36 cellular contexts compared by ENCODE assay signal in genomic region chr4:10344824-10345223, GRCh38.
"Had no signal": no experiment of that assay in that cellular context is flagged by ENCODE, and none has a peak within 500 bp of the region (broad histone marks: within the 10 kb centered on the region; RNA-seq: fewer than 3 reads in every experiment).

No MANE protein-coding gene starts in this region.

- H3K9me3 Mint-ChIP-seq: activated B cell treated with CpG ODN at 0.5 μM for 24 hours; activated naive CD4-positive, alpha-beta T cell treated with anti-CD3 and anti-CD28 coated beads for 36 hours; activated naive CD4-positive, alpha-beta T cell treated with anti-CD3 and anti-CD28 coated beads, Interleukin-2, amount 50 U/mL, for 24 hours; activated naive CD8-positive, alpha-beta T cell treated with anti-CD3 and anti-CD28 coated beads for 36 hours; activated naive CD8-positive, alpha-beta T cell treated with anti-CD3 and anti-CD28 coated beads, Interleukin-2, amount 50 U/mL, for 24 hours; activated T-helper 1 cell treated with anti-CD3 and anti-CD28 coated beads, Interleukin-12 subunit alpha, Interleukin-12 subunit beta, Interleukin-2, Interleukin-4 antibody, amounts not matched to agents 30 ng/mL and 10 ng/mL and 1 ng/mL, durations not matched to agents 14 hours and 24 hours and 36 hours; activated T-helper 2 cell treated with anti-CD3 and anti-CD28 coated beads, Interferon-gamma antibody, Interleukin-2, Interleukin-4, amounts not matched to agents 10 μg/mL and 5 μg/mL and 100 μg/mL, durations not matched to agents 14 hours and 24 hours and 36 hours; T-helper 2 cell treated with Interferon-gamma antibody and Interleukin-4, amounts not matched to agents 5 μg/mL and 100 μg/mL, for 36 hours had no signal

- H3K36me3 Mint-ChIP-seq: activated CD8-positive, alpha-beta memory T cell treated with anti-CD3 and anti-CD28 coated beads, Interleukin-2, amount 10 ng/mL, durations not matched to agents 7 days and 5 days; activated naive CD4-positive, alpha-beta T cell treated with anti-CD3 and anti-CD28 coated beads, Interleukin-2, amount 50 U/mL, for 24 hours; activated naive CD8-positive, alpha-beta T cell treated with anti-CD3 and anti-CD28 coated beads for 36 hours had no signal

- H3K27me3 ChIP-seq: adrenal gland, body of pancreas, cardiac muscle cell, colonic mucosa, esophagus squamous epithelium, gastrocnemius medialis had no signal

- H3K4me1 Mint-ChIP-seq: activated B cell treated with CpG ODN at 0.5 μM for 24 hours; activated CD8-positive, alpha-beta memory T cell treated with anti-CD3 and anti-CD28 coated beads, Interleukin-2, amount 10 ng/mL, durations not matched to agents 7 days and 5 days; activated naive CD4-positive, alpha-beta T cell treated with anti-CD3 and anti-CD28 coated beads, Interleukin-2, amount 50 U/mL, for 24 hours; activated naive CD8-positive, alpha-beta T cell treated with anti-CD3 and anti-CD28 coated beads for 36 hours; activated naive CD8-positive, alpha-beta T cell treated with anti-CD3 and anti-CD28 coated beads, Interleukin-2, amount 50 U/mL, for 24 hours; T-helper 17 cell had no signal

- H3K4me1 ChIP-seq: adrenal gland, body of pancreas, colonic mucosa, esophagus squamous epithelium, gastrocnemius medialis had no signal

- H3K36me3 ChIP-seq: adrenal gland, cardiac muscle cell, colonic mucosa, esophagus squamous epithelium, gastrocnemius medialis, WERI-Rb-1 had no signal

- H3K27ac ChIP-seq: adrenal gland, body of pancreas, cardiac muscle cell, colonic mucosa, esophagus squamous epithelium, gastrocnemius medialis, WERI-Rb-1 had no signal

- H3K27me3 Mint-ChIP-seq: activated naive CD8-positive, alpha-beta T cell treated with anti-CD3 and anti-CD28 coated beads for 36 hours had no signal

- FAIRE-seq: endometrium, endothelial cell of umbilical vein had no signal

- H3K4me3 Mint-ChIP-seq: activated B cell treated with CpG ODN at 0.5 μM for 24 hours; activated CD8-positive, alpha-beta memory T cell treated with anti-CD3 and anti-CD28 coated beads, Interleukin-2, amount 10 ng/mL, durations not matched to agents 7 days and 5 days; activated CD8-positive, alpha-beta T cell treated with anti-CD3 and anti-CD28 coated beads, Interleukin-2, amount 10 ng/mL, durations not matched to agents 7 days and 5 days; activated naive CD4-positive, alpha-beta T cell treated with anti-CD3 and anti-CD28 coated beads for 36 hours; activated naive CD4-positive, alpha-beta T cell treated with anti-CD3 and anti-CD28 coated beads, Interleukin-2, amount 50 U/mL, for 24 hours; activated naive CD8-positive, alpha-beta T cell treated with anti-CD3 and anti-CD28 coated beads for 36 hours; activated naive CD8-positive, alpha-beta T cell treated with anti-CD3 and anti-CD28 coated beads, Interleukin-2, amount 50 U/mL, for 24 hours; activated T-helper 1 cell treated with anti-CD3 and anti-CD28 coated beads, Interleukin-12 subunit alpha, Interleukin-12 subunit beta, Interleukin-2, Interleukin-4 antibody, amounts not matched to agents 30 ng/mL and 10 ng/mL and 1 ng/mL, durations not matched to agents 14 hours and 24 hours and 36 hours; T-helper 17 cell; T-helper 2 cell treated with Interferon-gamma antibody and Interleukin-4, amounts not matched to agents 5 μg/mL and 100 μg/mL, for 36 hours had no signal

- H3K4me3 ChIP-seq: adrenal gland, body of pancreas, cardiac muscle cell, colonic mucosa, esophagus squamous epithelium, gastrocnemius medialis had no signal

- H3K9me3 ChIP-seq: adrenal gland, body of pancreas, colonic mucosa, esophagus squamous epithelium, gastrocnemius medialis had no signal

- DNase-seq: activated B cell treated with CpG ODN at 0.5 μM for 24 hours; activated CD4-positive, alpha-beta T cell treated with anti-CD3 and anti-CD28 coated beads for 48 hours; activated CD4-positive, alpha-beta T cell treated with anti-CD3 and anti-CD28 coated beads, Interleukin-2, amount 50 U/mL, for 1 hour; activated CD4-positive, alpha-beta T cell treated with anti-CD3 and anti-CD28 coated beads, Interleukin-2, amount 50 U/mL, for 48 hours; activated CD8-positive, alpha-beta memory T cell treated with anti-CD3 and anti-CD28 coated beads, Interleukin-2, amount 10 ng/mL, durations not matched to agents 7 days and 5 days; activated CD8-positive, alpha-beta memory T cell treated with anti-CD3 and anti-CD28 coated beads, Interleukin-2, amount 50 U/mL, for 4 hours; activated CD8-positive, alpha-beta T cell treated with anti-CD3 and anti-CD28 coated beads, Interleukin-2, amount 10 ng/mL, durations not matched to agents 7 days and 5 days; activated effector memory CD4-positive, alpha-beta T cell treated with anti-CD3 and anti-CD28 coated beads, Interleukin-2, amount 50 U/mL, for 16 hours; activated naive CD4-positive, alpha-beta T cell treated with anti-CD3 and anti-CD28 coated beads for 36 hours; activated naive CD8-positive, alpha-beta T cell treated with anti-CD3 and anti-CD28 coated beads for 36 hours; activated naive CD8-positive, alpha-beta T cell treated with anti-CD3 and anti-CD28 coated beads, Interleukin-2, amount 50 U/mL, for 24 hours; activated T-cell treated with anti-CD3 and anti-CD28 coated beads, Interleukin-2, amount 50 U/mL, for 1 hour; activated T-cell treated with anti-CD3 and anti-CD28 coated beads, Interleukin-2, amount 50 U/mL, for 48 hours; adrenal gland; amygdala; aorta; body of pancreas; central memory CD4-positive, alpha-beta T cell; cerebellar nuclear complex; colonic mucosa; effector CD8-positive, alpha-beta T cell; esophagus squamous epithelium; gastrocnemius medialis; glutamatergic neuron; T-helper 1 cell; T-helper 17 cell; T1000; WERI-Rb-1 had no signal

- H3K27ac Mint-ChIP-seq: activated B cell treated with CpG ODN at 0.5 μM for 24 hours; activated CD8-positive, alpha-beta memory T cell treated with anti-CD3 and anti-CD28 coated beads, Interleukin-2, amount 10 ng/mL, durations not matched to agents 7 days and 5 days; activated CD8-positive, alpha-beta T cell treated with anti-CD3 and anti-CD28 coated beads, Interleukin-2, amount 10 ng/mL, durations not matched to agents 7 days and 5 days; activated naive CD4-positive, alpha-beta T cell treated with anti-CD3 and anti-CD28 coated beads for 36 hours; activated naive CD4-positive, alpha-beta T cell treated with anti-CD3 and anti-CD28 coated beads, Interleukin-2, amount 50 U/mL, for 24 hours; activated naive CD8-positive, alpha-beta T cell treated with anti-CD3 and anti-CD28 coated beads for 36 hours; activated naive CD8-positive, alpha-beta T cell treated with anti-CD3 and anti-CD28 coated beads, Interleukin-2, amount 50 U/mL, for 24 hours; activated T-helper 1 cell treated with anti-CD3 and anti-CD28 coated beads, Interleukin-12 subunit alpha, Interleukin-12 subunit beta, Interleukin-2, Interleukin-4 antibody, amounts not matched to agents 30 ng/mL and 10 ng/mL and 1 ng/mL, durations not matched to agents 14 hours and 24 hours and 36 hours; activated T-helper 2 cell treated with anti-CD3 and anti-CD28 coated beads, Interferon-gamma antibody, Interleukin-2, Interleukin-4, amounts not matched to agents 10 μg/mL and 5 μg/mL and 100 μg/mL, durations not matched to agents 14 hours and 24 hours and 36 hours; T-helper 17 cell; T-helper 2 cell treated with Interferon-gamma antibody and Interleukin-4, amounts not matched to agents 5 μg/mL and 100 μg/mL, for 36 hours had no signal

- ATAC-seq: activated CD4-positive, CD25-positive, alpha-beta regulatory T cell treated with anti-CD3 and anti-CD28 coated beads, Interleukin-2, amount 50 U/mL, for 24 hours; activated CD8-positive, alpha-beta memory T cell treated with anti-CD3 and anti-CD28 coated beads, Interleukin-2, amount 10 ng/mL, durations not matched to agents 7 days and 5 days; activated CD8-positive, alpha-beta T cell treated with anti-CD3 and anti-CD28 coated beads, Interleukin-2, amount 10 ng/mL, durations not matched to agents 7 days and 5 days; activated naive CD8-positive, alpha-beta T cell treated with anti-CD3 and anti-CD28 coated beads, Interleukin-2, amount 50 U/mL, for 24 hours; body of pancreas; gastrocnemius medialis; T-helper 17 cell had no signal
